In genomic region chr1:84756455-84757082, GRCh38 we compare ENCODE assay signal across 17 cellular contexts.
"Had no signal": no experiment of that assay in that cellular context is flagged by ENCODE, and none has a peak within 500 bp of the region (broad histone marks: within the 10 kb centered on the region; RNA-seq: fewer than 3 reads in every experiment).

No MANE protein-coding gene starts in this region.

- H3K36me3 Mint-ChIP-seq: immature natural killer cell, natural killer cell had no signal

- H3K27me3 ChIP-seq: breast epithelium, foreskin keratinocyte, right atrium auricular region, suprapubic skin had no signal

- H3K27ac Mint-ChIP-seq: activated T-helper 17 cell treated with anti-CD3 and anti-CD28 coated beads, Interleukin-2, amount 50 U/mL, for 72 hours; immature natural killer cell; natural killer cell; stimulated activated naive CD8-positive, alpha-beta T cell treated with anti-CD3 and anti-CD28 coated beads, Interleukin-15, Interleukin-2, amounts not matched to agents 100 ng/mL and 50 ng/mL, for 24 hours had no signal

- ATAC-seq: activated T-helper 17 cell treated with anti-CD3 and anti-CD28 coated beads, Interleukin-2, amount 50 U/mL, for 72 hours; foreskin keratinocyte; natural killer cell had no signal

- H3K9me3 ChIP-seq: breast epithelium, right atrium auricular region, suprapubic skin had no signal

- H3K4me1 ChIP-seq: breast epithelium, foreskin keratinocyte had no signal

- H3K9me3 Mint-ChIP-seq: activated T-helper 17 cell treated with anti-CD3 and anti-CD28 coated beads, Interleukin-2, amount 50 U/mL, for 72 hours; immature natural killer cell; natural killer cell; stimulated activated naive CD8-positive, alpha-beta T cell treated with anti-CD3 and anti-CD28 coated beads, Interleukin-15, Interleukin-2, amounts not matched to agents 100 ng/mL and 50 ng/mL, for 24 hours had no signal

- DNase-seq: activated CD4-positive, alpha-beta T cell treated with anti-CD3 and anti-CD28 coated beads, Interleukin-2, amount 50 U/mL, for 48 hours; activated naive CD4-positive, alpha-beta T cell treated with Interleukin-2 at 50 U/mL for 16 hours; aorta; cerebellar nuclear complex; effector CD8-positive, alpha-beta T cell; foreskin keratinocyte; immature natural killer cell; mesenchymal stem cell; natural killer cell; nucleus accumbens; posterior cingulate gyrus had no signal

- H3K27ac ChIP-seq: breast epithelium, foreskin keratinocyte, right atrium auricular region, suprapubic skin, VCaP had no signal

- H3K4me3 ChIP-seq: breast epithelium, right atrium auricular region, suprapubic skin had no signal

- H3K36me3 ChIP-seq: breast epithelium, right atrium auricular region, suprapubic skin had no signal

- H3K4me3 Mint-ChIP-seq: activated T-helper 17 cell treated with anti-CD3 and anti-CD28 coated beads, Interleukin-2, amount 50 U/mL, for 72 hours; immature natural killer cell; natural killer cell; stimulated activated naive CD8-positive, alpha-beta T cell treated with anti-CD3 and anti-CD28 coated beads, Interleukin-15, Interleukin-2, amounts not matched to agents 100 ng/mL and 50 ng/mL, for 24 hours had no signal
